ENCODE assay signal across 9 cellular contexts in genomic region chr6:156557269-156557885, GRCh38.
DNase-seq lines count a peak whose midpoint lies in the region; ATAC-seq and TF ChIP-seq lines count a peak whose summit lies in the region.
"Had no signal": no experiment of that assay in that cellular context is flagged by ENCODE, and none has a peak within 500 bp of the region (broad histone marks: within the 10 kb centered on the region; RNA-seq: fewer than 3 reads in every experiment).

No MANE protein-coding gene starts in this region.

- 17 to 28% methylated on average over 4 to 7 of the region's 10 CpGs for WGBS in gastroesophageal sphincter (ENCODE audit: low coverage in 1 of 2), 2 donors

- peaks cover 0 to 13% (median 0%) of the 10 kb centered on the region in 3 donors for H3K4me1 ChIP-seq in gastroesophageal sphincter

- peaks cover 0 to 11% (median 0%) of the 10 kb centered on the region in 3 donors for H3K9me3 ChIP-seq in gastroesophageal sphincter

- peaks cover 3% of the 10 kb centered on the region for H3K9me3 Mint-ChIP-seq in activated CD8-positive, alpha-beta T cell treated with anti-CD3 and anti-CD28 coated beads, Interleukin-2, amount 10 ng/mL, durations not matched to agents 7 days and 5 days (ENCODE audit: insufficient read depth)

- no peak for TF ChIP-seq EP300 in gastroesophageal sphincter (IDR thresholded peaks at IDR 0.05)

- H3K27ac ChIP-seq in gastroesophageal sphincter, result peak overlapping the region in 1 of 4 donors; percentile 37

- no peak overlapping the region for H3K4me3 ChIP-seq in gastroesophageal sphincter

- ATAC-seq in gastroesophageal sphincter, result peak; percentile 75
- ATAC-seq in sciatic nerve, result peak; percentile 51
- no peak for ATAC-seq in activated CD8-positive, alpha-beta T cell treated with anti-CD3 and anti-CD28 coated beads, Interleukin-2, amount 10 ng/mL, durations not matched to agents 7 days and 5 days

- POLR2A ChIA-PET in activated CD8-positive, alpha-beta T cell treated with anti-CD3 and anti-CD28 coated beads, Interleukin-2, amount 10 ng/mL, durations not matched to agents 7 days and 5 days (lab: Charles Lee), result no interaction called here

- no peaks in the 10 kb centered on the region for H3K4me1 Mint-ChIP-seq in activated CD8-positive, alpha-beta T cell treated with anti-CD3 and anti-CD28 coated beads, Interleukin-2, amount 10 ng/mL, durations not matched to agents 7 days and 5 days (ENCODE audit: low read depth)

- no peak overlapping the region for H3K27ac Mint-ChIP-seq in activated CD8-positive, alpha-beta T cell treated with anti-CD3 and anti-CD28 coated beads, Interleukin-2, amount 10 ng/mL, durations not matched to agents 7 days and 5 days

- no peaks in the 10 kb centered on the region for H3K27me3 ChIP-seq in gastroesophageal sphincter

- no peak overlapping the region for H3K4me3 Mint-ChIP-seq in activated CD8-positive, alpha-beta T cell treated with anti-CD3 and anti-CD28 coated beads, Interleukin-2, amount 10 ng/mL, durations not matched to agents 7 days and 5 days

- no peak for TF ChIP-seq POLR2A in gastroesophageal sphincter (IDR thresholded peaks at IDR 0.05)

- intact Hi-C loops in sciatic nerve (cut with DNase I), result no loop called here

- TF ChIP-seq CTCF in gastroesophageal sphincter (IDR thresholded peaks at IDR 0.05), result no peak

- peaks cover 4% of the 10 kb centered on the region for H3K27me3 Mint-ChIP-seq in activated CD8-positive, alpha-beta T cell treated with anti-CD3 and anti-CD28 coated beads, Interleukin-2, amount 10 ng/mL, durations not matched to agents 7 days and 5 days (ENCODE audit: low read depth)

- no peaks in the 10 kb centered on the region for H3K36me3 Mint-ChIP-seq in activated CD8-positive, alpha-beta T cell treated with anti-CD3 and anti-CD28 coated beads, Interleukin-2, amount 10 ng/mL, durations not matched to agents 7 days and 5 days (ENCODE audit: low read depth)

- no peaks in the 10 kb centered on the region for H3K36me3 ChIP-seq in gastroesophageal sphincter

- CTCF ChIA-PET in activated CD8-positive, alpha-beta T cell treated with anti-CD3 and anti-CD28 coated beads, Interleukin-2, amount 10 ng/mL, durations not matched to agents 7 days and 5 days (lab: Charles Lee), result no interaction called here

- peak; percentile 93 for DNase-seq in H4 (ENCODE audit: low spot score)
- DNase-seq in NCI-H510A treated with DMSO at 0.1 percent for 48 hours (lab: John Stamatoyannopoulos, UW), result peak; percentile 85
- no peak for DNase-seq in sciatic nerve (ENCODE audit: low spot score)
- DNase-seq in T-helper 9 cell, result no peak
- DNase-seq in activated CD4-positive, alpha-beta T cell treated with anti-CD3 and anti-CD28 coated beads, Interleukin-2, amount 50 U/mL, for 48 hours, result no peak
- DNase-seq in activated CD4-positive, alpha-beta T cell treated with anti-CD3 and anti-CD28 coated beads, Interleukin-2, amount 50 U/mL, for 4 hours, result no peak
- DNase-seq in activated CD8-positive, alpha-beta T cell treated with anti-CD3 and anti-CD28 coated beads, Interleukin-2, amount 10 ng/mL, durations not matched to agents 7 days and 5 days, result no peak
- DNase-seq: foreskin fibroblast had no signal

Comparison
In these comparisons a context has a peak if more than half of its experiments do, and no peak if none do; other contexts are left out.
1. DNase-seq: peak in H4 (single experiment) and NCI-H510A treated with DMSO at 0.1 percent for 48 hours (single experiment); none in sciatic nerve (single experiment), T-helper 9 cell (single experiment), activated CD4-positive, alpha-beta T cell treated with anti-CD3 and anti-CD28 coated beads, Interleukin-2, amount 50 U/mL, for 48 hours (0 of 2), activated CD4-positive, alpha-beta T cell treated with anti-CD3 and anti-CD28 coated beads, Interleukin-2, amount 50 U/mL, for 4 hours (0 of 2) and activated CD8-positive, alpha-beta T cell treated with anti-CD3 and anti-CD28 coated beads, Interleukin-2, amount 10 ng/mL, durations not matched to agents 7 days and 5 days (single experiment).